In the genomic region with DNA sequence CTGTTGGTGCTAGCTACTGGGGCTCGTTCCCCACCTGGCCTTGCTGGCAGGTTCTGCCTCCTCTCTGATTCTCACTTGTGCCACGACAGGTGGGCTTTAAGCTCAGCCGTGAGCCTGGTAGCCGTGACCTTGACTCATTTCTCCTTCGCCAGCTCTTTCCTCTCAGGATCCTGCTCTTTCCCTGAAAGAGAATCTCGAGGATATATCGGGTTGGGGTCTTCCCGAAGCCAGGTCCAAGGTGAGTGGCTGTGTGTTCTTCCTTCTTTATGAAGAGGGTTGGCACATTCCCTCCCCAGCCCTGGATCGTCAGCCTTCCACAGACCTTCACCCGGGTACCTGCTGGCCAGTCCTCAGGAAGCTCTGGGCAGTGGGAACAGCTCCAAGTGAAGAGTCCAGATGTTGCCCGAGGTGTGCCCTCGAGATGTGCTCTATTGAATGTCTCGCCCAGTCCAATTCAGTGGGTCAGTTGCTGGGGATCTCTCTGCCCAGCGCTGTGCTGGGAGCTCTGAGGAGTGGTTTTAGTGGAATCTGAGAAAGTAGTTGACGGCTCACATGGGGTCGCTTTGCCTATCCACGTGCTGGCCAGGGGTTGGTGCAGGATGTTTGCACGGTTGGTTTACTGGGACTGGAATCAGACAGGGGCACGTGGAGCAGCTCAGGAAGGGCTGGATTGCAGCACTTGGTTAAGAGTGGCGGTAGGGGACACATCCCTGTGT, we compare ENCODE assay signal across 10 cellular contexts. TPM values are rescaled to one million over a fixed set of nuclear protein-coding genes. Genes with fewer than 3 reads are reported as not detected.
A peak's percentile ranks its signal among the peaks of the same experiment; 100 is the strongest.
DNase-seq lines count a peak whose midpoint lies in the region; ATAC-seq, FAIRE-seq and TF ChIP-seq lines count a peak whose summit lies in the region.
"Had no signal": no experiment of that assay in that cellular context is flagged by ENCODE, and none has a peak within 500 bp of the region (broad histone marks: within the 10 kb centered on the region; RNA-seq: fewer than 3 reads in every experiment).

No MANE protein-coding gene starts in this region.

- H3K4ac ChIP-seq in IMR-90 (ENCODE audit: low read depth, low read length): peak overlapping the region; percentile 59; the same call in 1 of the 2 replicates

- peak overlapping the region; percentile 78 for H3K4me3 Mint-ChIP-seq in MCF 10A (ENCODE audit: unreplicated experiment)
- H3K4me3 Mint-ChIP-seq in naive B cell: peak overlapping the region; percentile 85 to 96 (median 94)

- H3K4me3 ChIP-seq in BLaER1 treated with 17β-estradiol and CSF1 and Interleukin-3, amounts not matched to agents 10 nM and 100 nM: peak overlapping the region; percentile 73 to 90 (median 80); a peak in 19 of 20 replicates
- H3K4me3 ChIP-seq in IMR-90 (ENCODE audit: insufficient read depth, low read depth, low read length): no peak overlapping the region
- H3K4me3 ChIP-seq in small intestine (ENCODE audit: low read depth in 1 of 2, low read length in 2 of 2): no peak overlapping the region

- CTCF ChIA-PET in IMR-90 (lab: Yijun Ruan, JAX) (interaction anchor here (0.8 kb wide), 1 partner anchor 15 kb away, joined by 3 read pairs; no protein-coding TSS in a partner anchor), MCF 10A (lab: Yijun Ruan, JAX) (interaction anchor here (0.6 to 1.3 kb wide), 6 partner anchors 61 to 715 kb away, joined by 3 to 4 read pairs (median 4); no protein-coding TSS in a partner anchor)

- TF ChIP-seq RAD21 in IMR-90 (IDR thresholded peaks at IDR 0.05; ENCODE audit: low read length): no peak

- H3K79me1 ChIP-seq in IMR-90 (ENCODE audit: low read depth in 1 of 2, low read length in 2 of 2): peaks cover 28 to 44% of the 10 kb centered on the region in 2 experiments

- H2BK120ac ChIP-seq in IMR-90 (ENCODE audit: low read depth, low read length): no peak overlapping the region

- TF ChIP-seq CTCF in IMR-90 (conservative IDR thresholded peaks at IDR 0.05; ENCODE audit: low read depth, low read length) (no peak), MCF 10A (IDR thresholded peaks at IDR 0.05; ENCODE audit: unreplicated experiment) (no peak)

- no peak overlapping the region; a peak in 1 of 4 replicates for H4K8ac ChIP-seq in IMR-90 (ENCODE audit: low read depth in 2 of 2, low read length in 2 of 2)

- WGBS in IMR-90 (ENCODE audit: extremely low coverage in 2 of 2, insufficient read length in 1 of 2), 2 experiments: 94% methylated on average over 8 of the region's 20 CpGs; no CpG with 5 or more reads in 1 of the 2 experiments
- 74 to 79% (median 78%) methylated on average over 20 of the region's 20 CpGs for WGBS in small intestine, 3 donors

- H3K9me1 ChIP-seq in IMR-90 (ENCODE audit: insufficient read depth, low read length): peaks cover 30% of the 10 kb centered on the region

- FAIRE-seq in small intestine (lab: Jason Lieb, UNC): no peak
- FAIRE-seq: islet of Langerhans had no signal

- peak overlapping the region; percentile 81 to 93 (median 87); a peak in 18 of 22 replicates for H3K9ac ChIP-seq in BLaER1 treated with 17β-estradiol and CSF1 and Interleukin-3, amounts not matched to agents 10 nM and 100 nM
- no peak overlapping the region; the same call in 1 of the 2 replicates for H3K9ac ChIP-seq in IMR-90 (ENCODE audit: low read depth, low read length)

- peak overlapping the region; percentile 64 for H3K14ac ChIP-seq in IMR-90 (replicated peaks; ENCODE audit: low read depth, low read length)

- H3K23ac ChIP-seq in IMR-90 (ENCODE audit: low read depth, low read length): peak overlapping the region; percentile 24; the same call in 1 of the 2 replicates

- no peaks in the 10 kb centered on the region for H3K27me3 ChIP-seq in BLaER1 treated with 17β-estradiol and CSF1 and Interleukin-3, amounts not matched to agents 10 nM and 100 nM
- H3K27me3 ChIP-seq in IMR-90 (ENCODE audit: control insufficient read depth, insufficient read depth, low read length): no peaks in the 10 kb centered on the region
- no peaks in the 10 kb centered on the region for H3K27me3 ChIP-seq in small intestine (ENCODE audit: control insufficient read depth in 2 of 2, insufficient read depth in 2 of 2, low read length in 2 of 2)

- POLR2A ChIA-PET in IMR-90 (lab: Charles Lee; ENCODE audit: unreplicated experiment) (interaction anchor here (0.6 kb wide), 1 partner anchor 1303 kb away, joined by 3 read pairs; no protein-coding TSS in a partner anchor), MCF 10A (lab: Yijun Ruan, JAX) (interaction anchor here (2.0 to 2.4 kb wide), 2 partner anchors 13 to 76 kb away, joined by 6 to 16 read pairs; partner anchors contain the start of gene DGCR6L)

- H4K5ac ChIP-seq in IMR-90 (ENCODE audit: low read depth, low read length): no peak overlapping the region

- peak overlapping the region; percentile 88 to 98 (median 91) for H3K4me2 ChIP-seq in BLaER1 treated with 17β-estradiol and CSF1 and Interleukin-3, amounts not matched to agents 10 nM and 100 nM
- H3K4me2 ChIP-seq in IMR-90 (ENCODE audit: low read depth, low read length): peak overlapping the region; percentile 80; the same call in 1 of the 2 replicates

- peak overlapping the region; percentile 80 for H2AK9ac ChIP-seq in IMR-90 (replicated peaks; ENCODE audit: low read depth, low read length, poor library complexity)

- in situ Hi-C loops in IMR-90 (cut with MboI; ENCODE audit: low sequenced_read_pairs): loop anchor here (10.0 kb wide), 1 partner anchor 59 kb away; no protein-coding TSS in a partner anchor

- H3K56ac ChIP-seq in IMR-90 (ENCODE audit: extremely low read depth, insufficient read depth, low read length): no peak overlapping the region

- peaks cover 0 to 47% (median 26%) of the 10 kb centered on the region in 11 experiments; a peak in 11 of 22 replicates for H4K20me1 ChIP-seq in BLaER1 treated with 17β-estradiol and CSF1 and Interleukin-3, amounts not matched to agents 10 nM and 100 nM
- peaks cover 13% of the 10 kb centered on the region for H4K20me1 ChIP-seq in IMR-90 (ENCODE audit: insufficient read depth, low read length)

- no peak overlapping the region for H2AFZ ChIP-seq in IMR-90 (replicated peaks; ENCODE audit: low read length, poor library complexity)

- H3K9me3 Mint-ChIP-seq in MCF 10A (ENCODE audit: unreplicated experiment): no peaks in the 10 kb centered on the region
- H3K9me3 Mint-ChIP-seq in naive B cell: peaks cover 0 to 2% (median 0%) of the 10 kb centered on the region in 7 donors

- no peak overlapping the region for H2BK5ac ChIP-seq in IMR-90 (ENCODE audit: low read depth, low read length, poor library complexity, severe bottlenecking)

- H2BK20ac ChIP-seq in IMR-90 (ENCODE audit: low read depth, low read length): no peak overlapping the region

- H3K27ac ChIP-seq in BLaER1 treated with 17β-estradiol and CSF1 and Interleukin-3, amounts not matched to agents 10 nM and 100 nM: no peak overlapping the region
- H3K27ac ChIP-seq in IMR-90 (ENCODE audit: insufficient read depth, low read length): no peak overlapping the region
- no peak overlapping the region for H3K27ac ChIP-seq in small intestine (ENCODE audit: low read depth in 1 of 2, low read length in 1 of 2)

- H2BK15ac ChIP-seq in IMR-90 (ENCODE audit: low read depth, low read length): no peak overlapping the region; the same call in 2 of the 3 replicates

- ATAC-seq in IMR-90 (ENCODE audit: low read depth) (no peak), naive B cell (ENCODE audit: low read depth in 2 of 2) (no peak), HG03521 (IDR thresholded peaks at IDR 0.05; ENCODE audit: unreplicated experiment) (no peak)

- H3K36me3 Mint-ChIP-seq in MCF 10A (ENCODE audit: insufficient read depth, unreplicated experiment) (no peaks in the 10 kb centered on the region), naive B cell (peaks cover 0 to 4% of the 10 kb centered on the region in 2 donors)

- no peaks in the 10 kb centered on the region for H3K9me3 ChIP-seq in BLaER1 treated with 17β-estradiol and CSF1 and Interleukin-3, amounts not matched to agents 10 nM and 100 nM (replicated peaks in 1 of 11)
- H3K9me3 ChIP-seq in IMR-90 (ENCODE audit: control insufficient read depth, insufficient read depth, low read length) (no peaks in the 10 kb centered on the region), small intestine (ENCODE audit: control insufficient read depth, low read depth) (no peaks in the 10 kb centered on the region)

- peaks cover 0 to 14% (median 3%) of the 10 kb centered on the region in 11 experiments; a peak in 10 of 22 replicates for H3K36me3 ChIP-seq in BLaER1 treated with 17β-estradiol and CSF1 and Interleukin-3, amounts not matched to agents 10 nM and 100 nM
- H3K36me3 ChIP-seq in IMR-90 (ENCODE audit: control insufficient read depth, insufficient read depth, low read length): peaks cover 3% of the 10 kb centered on the region; the same call in 1 of the 2 replicates
- H3K36me3 ChIP-seq in small intestine (ENCODE audit: control insufficient read depth in 2 of 2, insufficient read depth in 2 of 2, low read length in 2 of 2): no peaks in the 10 kb centered on the region

- dilution Hi-C loops in IMR-90 (cut with HindIII; ENCODE audit: low sequenced_read_pairs, unreplicated experiment): no loop called here

- H4K91ac ChIP-seq in IMR-90 (ENCODE audit: insufficient read depth, low read depth, low read length): no peak overlapping the region

- no peak overlapping the region for H3K18ac ChIP-seq in IMR-90 (ENCODE audit: low read depth, low read length)

- H3K4me1 Mint-ChIP-seq in MCF 10A (ENCODE audit: insufficient read depth, unreplicated experiment) (peaks cover 18% of the 10 kb centered on the region), naive B cell (peaks cover 21 to 33% (median 26%) of the 10 kb centered on the region in 3 donors)

- H3K27ac Mint-ChIP-seq in MCF 10A (ENCODE audit: low read depth, unreplicated experiment) (no peak overlapping the region), naive B cell (peak overlapping the region in 3 of 6 donors; percentile 59 to 82 (median 78))

- no peaks in the 10 kb centered on the region for H3K27me3 Mint-ChIP-seq in MCF 10A (ENCODE audit: insufficient read depth, unreplicated experiment)
- no peaks in the 10 kb centered on the region for H3K27me3 Mint-ChIP-seq in naive B cell

- BruUV-seq in IMR-90 (replicated peaks; lab: Mats Ljungman, UMichigan) (no TSS peak), MCF 10A (replicated peaks; lab: Mats Ljungman, UMichigan) (no TSS peak)

- peak overlapping the region; percentile 77 for H2AK5ac ChIP-seq in IMR-90 (ENCODE audit: low read depth, low read length)

- no peak for DNase-seq in IMR-90
- no peak for DNase-seq in MCF 10A (ENCODE audit: unreplicated experiment)
- no peak for DNase-seq in naive B cell
- no peak for DNase-seq in iPS-NIHi7 (ENCODE audit: extremely low spot score)
- DNase-seq in stimulated activated naive CD4-positive, alpha-beta T cell treated with Interleukin-2 at 50 U/mL for 16 hours (lab: John Stamatoyannopoulos, UW): no peak
- DNase-seq in small intestine: no peak
- DNase-seq: cerebellar nuclear complex had no signal

- intact Hi-C loops in IMR-90 (cut with micrococcal nuclease): loop anchor here (2.0 kb wide), 1 partner anchor 75 kb away; the partner anchor contains the start of gene DGCR6L
- intact Hi-C loops in MCF 10A (cut with micrococcal nuclease): no loop called here

- TF ChIP-seq POLR2A in IMR-90 (IDR thresholded peaks at IDR 0.05; ENCODE audit: low read depth, low read length): no peak

- peaks cover 32 to 53% (median 43%) of the 10 kb centered on the region in 10 experiments for H3K4me1 ChIP-seq in BLaER1 treated with 17β-estradiol and CSF1 and Interleukin-3, amounts not matched to agents 10 nM and 100 nM
- H3K4me1 ChIP-seq in IMR-90 (ENCODE audit: control insufficient read depth, insufficient read depth, low read length) (peaks cover 14% of the 10 kb centered on the region), small intestine (ENCODE audit: control insufficient read depth in 2 of 2, insufficient read depth in 1 of 2, low read depth in 1 of 2, low read length in 1 of 2) (peaks cover 0 to 9% of the 10 kb centered on the region in 2 donors)

RNA-seq across cellular contexts. Expression of gene ZNF74, which starts 1.4 kb away (rescaled TPM):
- total RNA-seq in IMR-90 (2012; rRNA removed): 6.9 and 7.5 TPM in 2 replicates
- 8.4 TPM in 2 replicates for polyA plus RNA-seq in IMR-90 (2012; rRNA removed)
- polyA plus RNA-seq in IMR-90 (2012; cell fraction: cytosol; rRNA removed): 5.9 and 10.0 TPM in 2 replicates
- polyA plus RNA-seq in IMR-90 (2012; cell fraction: nucleus; rRNA removed; ENCODE audit: low replicate concordance): 14.7 and 28.8 TPM in 2 replicates
- 9.9 and 10.4 TPM in 2 replicates for total RNA-seq in MCF 10A (2022)
- polyA plus RNA-seq in naive B cell (ENCODE audit: low read depth in 6 of 6): 1 to 10 TPM; 2.4 to 8.5 (median 5.5) TPM
- polyA plus RNA-seq in small intestine: 1 to 10 TPM; 2.5 to 5.4 (median 3.0) TPM

RNA-seq across cellular contexts. Expression of gene SCARF2, which starts 42.3 kb away (rescaled TPM):
- total RNA-seq in IMR-90 (2012; rRNA removed) (3.4 and 4.2 TPM in 2 replicates), MCF 10A (2022) (0.35 and 0.88 TPM in 2 replicates)
- polyA plus RNA-seq in IMR-90 (2012; rRNA removed) (37.0 and 55.8 TPM in 2 replicates), naive B cell (ENCODE audit: low read depth in 6 of 6) (under 1 TPM in 4 of 6 donors, not detected in 2; 0.25 to 0.64 (median 0.36) TPM), small intestine (1 to 10 TPM in 1 of 3 donors, under 1 TPM in 2; 0.22 to 2.4 (median 0.54) TPM)
- polyA plus RNA-seq in IMR-90 (2012; cell fraction: cytosol; rRNA removed): 44.5 and 81.9 TPM in 2 replicates
- 68.1 and 248 TPM in 2 replicates for polyA plus RNA-seq in IMR-90 (2012; cell fraction: nucleus; rRNA removed; ENCODE audit: low replicate concordance)

Comparison
In these comparisons a context has a peak if more than half of its experiments do, and no peak if none do; other contexts are left out.
1. H3K4me3 ChIP-seq: peak in BLaER1 treated with 17β-estradiol and CSF1 and Interleukin-3, amounts not matched to agents 10 nM and 100 nM (10 of 10); none in IMR-90 (single experiment) and small intestine (0 of 2).
2. RNA of gene SCARF2, which starts 42.3 kb away (polyA plus RNA-seq): 37.0 to 248 TPM in IMR-90; 0.22 to 2.4 TPM in small intestine and 0.25 to 0.64 TPM in naive B cell; every median in the first group is over 10 times any median in the second.